ENCODE assay signal across 19 cellular contexts in the genomic region with DNA sequence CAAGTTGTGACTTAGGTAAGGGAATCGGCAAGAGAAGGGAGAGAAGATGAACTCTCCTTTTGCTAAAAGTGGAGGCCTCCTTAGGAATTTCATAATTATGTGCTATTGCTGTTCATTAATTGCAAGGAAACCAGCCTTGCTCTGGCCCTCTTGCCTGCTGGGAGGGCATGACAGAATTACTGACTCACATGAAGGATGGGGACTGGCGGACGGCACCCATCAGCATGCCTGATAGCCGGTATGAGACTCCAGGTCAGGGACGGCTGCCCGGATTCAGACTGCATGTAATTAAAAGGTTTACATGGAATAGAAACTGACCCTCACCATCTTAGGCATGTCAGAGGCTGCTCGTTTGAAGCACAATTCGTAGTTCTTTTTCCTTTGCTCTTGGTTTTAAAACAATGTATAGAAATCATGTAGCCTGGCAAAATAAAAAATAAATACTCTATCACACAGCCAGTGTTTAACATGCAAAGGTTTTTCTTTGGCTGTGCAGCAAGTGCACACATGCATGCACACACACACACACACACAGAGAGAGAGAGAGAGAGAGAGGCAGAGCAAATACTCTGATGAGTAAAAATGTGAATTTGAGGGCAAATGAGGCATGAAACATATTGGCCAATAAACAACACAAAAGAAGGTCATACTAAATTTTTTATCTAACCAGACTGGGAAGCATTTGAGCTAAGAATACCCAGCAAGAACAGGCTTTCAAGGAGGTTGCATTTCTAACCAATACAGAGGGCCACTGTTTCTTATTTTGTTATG.
"Had no signal": no experiment of that assay in that cellular context is flagged by ENCODE, and none has a peak within 500 bp of the region (broad histone marks: within the 10 kb centered on the region; RNA-seq: fewer than 3 reads in every experiment).

No MANE protein-coding gene starts in this region.

- H3K4me1 ChIP-seq: esophagus muscularis mucosa, left lung had no signal

- H3K36me3 ChIP-seq: breast epithelium, esophagus muscularis mucosa, left lung, thoracic aorta, upper lobe of left lung, WERI-Rb-1 had no signal

- H3K9me3 ChIP-seq: breast epithelium, esophagus muscularis mucosa, left lung, thoracic aorta, upper lobe of left lung had no signal

- H3K27me3 ChIP-seq: foreskin keratinocyte, left lung, upper lobe of left lung had no signal

- DNase-seq: activated CD4-positive, alpha-beta T cell treated with anti-CD3 and anti-CD28 coated beads for 1 hour; activated CD8-positive, alpha-beta memory T cell treated with anti-CD3 and anti-CD28 coated beads for 24 hours; activated CD8-positive, alpha-beta memory T cell treated with anti-CD3 and anti-CD28 coated beads, Interleukin-2, amount 50 U/mL, for 48 hours; activated gamma-delta T cell treated with Interleukin-2 at 50 U/mL for 16 hours; cerebellar nuclear complex; effector memory CD4-positive, alpha-beta T cell; foreskin keratinocyte; glutamatergic neuron; hypothalamus; kidney; left lung; nucleus accumbens; stimulated activated naive B cell treated with anti-CD40 and anti-IgM and Interleukin-4, amounts not matched to agents 10 μg/mL and 1 μg/mL and 100 μg/mL, for 72 hours; SW 1271; upper lobe of left lung; WERI-Rb-1 had no signal

- H3K4me3 ChIP-seq: breast epithelium, esophagus muscularis mucosa, left lung, thoracic aorta, upper lobe of left lung had no signal

- H3K27ac ChIP-seq: breast epithelium, esophagus muscularis mucosa, foreskin keratinocyte, left lung, thoracic aorta, upper lobe of left lung, WERI-Rb-1 had no signal
